1 cellular context compared by ENCODE assay signal in the genomic region with DNA sequence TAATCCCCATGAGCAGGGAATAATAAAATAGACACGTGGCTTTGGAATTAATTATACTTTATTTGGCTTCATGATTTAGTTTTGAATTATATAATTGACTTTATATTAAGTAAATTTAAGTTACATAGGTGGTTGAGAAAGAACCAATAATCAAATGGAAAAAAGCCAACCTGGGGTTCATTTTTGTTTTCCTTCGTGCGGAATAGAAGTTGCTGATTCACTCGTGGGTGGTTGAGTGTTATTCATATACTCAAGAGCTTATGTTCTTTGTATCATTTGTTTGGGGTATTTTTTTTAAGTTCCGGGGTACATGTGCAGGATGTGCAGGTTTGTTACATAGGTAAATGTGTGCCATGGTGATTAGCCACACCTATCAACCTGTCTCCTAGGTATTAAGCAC.
TF ChIP-seq lines count a peak whose summit lies in the region.

No MANE protein-coding gene starts in this region.

TF ChIP-seq in IMR-90, 13 proteins besides CTCF, POLR2A, EP300 and RAD21:
- TF ChIP-seq MXI1 (IDR thresholded peaks at IDR 0.05; ENCODE audit: borderline replicate concordance, low read depth, low read length) (no peak), NFE2L2 (IDR thresholded peaks at IDR 0.05; ENCODE audit: low read depth, low read length) (peak; percentile 13; the same call in 1 of the 2 replicates), FOS (IDR thresholded peaks at IDR 0.05; ENCODE audit: low read depth, low read length) (0 out of 2 replicates have a peak, but pooled peaks have one; percentile 2)
